In the genomic region with DNA sequence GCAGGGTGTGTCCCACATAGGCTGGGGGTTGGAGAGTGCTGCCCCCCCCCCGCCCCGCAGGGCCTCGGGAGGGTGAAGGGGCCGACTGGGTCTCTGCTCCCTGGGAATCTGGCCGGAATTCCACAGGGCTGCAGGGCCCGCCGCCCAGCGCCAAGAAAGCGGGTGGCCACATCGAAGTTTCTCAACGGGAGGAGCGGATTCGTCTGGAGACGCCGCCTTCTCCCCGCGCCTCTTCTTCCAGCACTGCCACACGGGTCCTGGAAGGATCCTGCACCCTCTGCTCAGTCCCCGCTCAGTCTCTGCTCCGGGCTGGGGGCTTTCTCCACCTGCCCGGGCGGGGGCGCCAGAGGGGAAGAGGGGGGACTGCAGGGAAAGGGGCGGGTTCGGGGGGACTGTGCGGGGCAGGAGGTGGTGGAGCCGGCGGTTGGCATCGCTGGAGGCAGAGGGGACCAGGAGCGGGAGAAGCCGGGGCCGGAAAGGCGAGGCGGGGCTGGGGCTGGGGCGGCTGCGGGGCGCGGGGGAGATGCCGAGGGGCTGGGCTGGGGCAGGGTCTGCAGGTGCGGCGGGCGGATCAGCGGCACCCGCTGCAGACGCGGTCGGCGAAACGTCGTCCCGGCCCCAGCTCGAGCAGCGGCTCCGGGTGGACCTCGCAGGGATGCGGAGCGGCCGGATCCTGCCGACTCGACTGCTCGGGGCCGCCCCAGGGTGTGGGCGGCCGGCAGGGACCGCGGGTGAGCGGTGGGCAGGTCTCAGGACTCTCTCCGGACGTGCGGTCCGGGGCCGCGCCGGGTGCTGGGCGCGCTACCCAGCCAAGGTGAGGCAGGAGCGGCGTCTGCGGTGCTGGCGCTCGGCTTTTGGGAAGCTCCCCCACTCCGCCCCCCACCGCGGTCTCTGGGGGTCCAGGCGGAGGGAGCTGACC, we compare ENCODE assay signal across 14 cellular contexts.
A peak's percentile ranks its signal among the peaks of the same experiment; 100 is the strongest.
DNase-seq lines count a peak whose midpoint lies in the region; TF ChIP-seq lines count a peak whose summit lies in the region.
"Had no signal": no experiment of that assay in that cellular context is flagged by ENCODE, and none has a peak within 500 bp of the region (broad histone marks: within the 10 kb centered on the region; RNA-seq: fewer than 3 reads in every experiment).

No MANE protein-coding gene starts in this region.

- TF ChIP-seq CTCF in suprapubic skin (IDR thresholded peaks at IDR 0.05): no peak
- TF ChIP-seq CTCF in PC-9 (conservative IDR thresholded peaks at IDR 0.05): no peak

- no peaks in the 10 kb centered on the region for H4K20me1 ChIP-seq in PC-9 (ENCODE audit: insufficient read depth)

- intact Hi-C loops in PC-9 (cut with micrococcal nuclease; ENCODE audit: unreplicated experiment): no loop called here

- H3K9me3 ChIP-seq in adipocyte (ENCODE audit: control insufficient read depth, low read length) (peaks cover 8% of the 10 kb centered on the region), iPS-18a (ENCODE audit: control insufficient read depth, low read depth, low read length) (peaks cover 8% of the 10 kb centered on the region), suprapubic skin (no peaks in the 10 kb centered on the region), PC-9 (ENCODE audit: insufficient read depth, low read depth) (no peaks in the 10 kb centered on the region)

- H3F3A ChIP-seq in PC-9 (ENCODE audit: insufficient read depth, low read depth): no peaks in the 10 kb centered on the region

- H3K4me3 ChIP-seq in adipocyte (ENCODE audit: low read length) (peak overlapping the region; percentile 37), iPS-18a (ENCODE audit: low read length) (peak overlapping the region; percentile 44), suprapubic skin (peak overlapping the region; percentile 28), PC-9 (no peak overlapping the region)
- H3K4me3 ChIP-seq: lung had no signal

- TF ChIP-seq EP300 in suprapubic skin (IDR thresholded peaks at IDR 0.05): no peak

- peaks cover 36% of the 10 kb centered on the region for H3K27me3 Mint-ChIP-seq in activated T-cell treated with anti-CD3 and anti-CD28 coated beads, Interleukin-2, amount 50 U/mL, for 24 hours

- CTCF ChIA-PET in PC-9 (lab: Charles Lee): no interaction called here

- no peaks in the 10 kb centered on the region for H3K36me3 Mint-ChIP-seq in activated T-cell treated with anti-CD3 and anti-CD28 coated beads, Interleukin-2, amount 50 U/mL, for 24 hours (ENCODE audit: low read depth)
- H3K36me3 Mint-ChIP-seq: activated naive CD8-positive, alpha-beta T cell treated with anti-CD3 and anti-CD28 coated beads for 36 hours had no signal

- H3K27me3 ChIP-seq in adipocyte (replicated peaks; ENCODE audit: control insufficient read depth, insufficient read depth, low read length): peaks cover 34% of the 10 kb centered on the region
- peaks cover 24% of the 10 kb centered on the region for H3K27me3 ChIP-seq in iPS-18a (ENCODE audit: control insufficient read depth, insufficient read depth, low read length)
- peaks cover 32% of the 10 kb centered on the region for H3K27me3 ChIP-seq in suprapubic skin
- no peaks in the 10 kb centered on the region for H3K27me3 ChIP-seq in PC-9 (ENCODE audit: insufficient read depth, low read depth)

- H3K9ac ChIP-seq in adipocyte (ENCODE audit: low read length): no peak overlapping the region
- H3K9ac ChIP-seq in iPS-18a (ENCODE audit: low read length): no peak overlapping the region

- H3K27ac ChIP-seq in iPS-18a (ENCODE audit: low read length): no peak overlapping the region
- H3K27ac ChIP-seq in suprapubic skin: no peak overlapping the region
- H3K27ac ChIP-seq in PC-9: no peak overlapping the region

- POLR2A ChIA-PET in PC-9 (lab: Charles Lee; ENCODE audit: unreplicated experiment): no interaction called here

- no peaks in the 10 kb centered on the region for H3K4me1 ChIP-seq in adipocyte (ENCODE audit: control insufficient read depth, insufficient read depth, low read length)
- no peaks in the 10 kb centered on the region for H3K4me1 ChIP-seq in iPS-18a (ENCODE audit: control insufficient read depth, low read depth, low read length)
- H3K4me1 ChIP-seq in suprapubic skin: peaks cover 12% of the 10 kb centered on the region
- H3K4me1 ChIP-seq in PC-9 (replicated peaks; ENCODE audit: insufficient read depth): no peaks in the 10 kb centered on the region

- H2AFZ ChIP-seq in PC-9: no peak overlapping the region

- no TSS peak for BruUV-seq in PC-9 (replicated peaks; lab: Mats Ljungman, UMichigan)

- TF ChIP-seq POLR2A in suprapubic skin (IDR thresholded peaks at IDR 0.05): no peak

- no peaks in the 10 kb centered on the region for H3K9me2 ChIP-seq in PC-9 (ENCODE audit: insufficient read depth)

- H3K9me3 Mint-ChIP-seq in activated T-cell treated with anti-CD3 and anti-CD28 coated beads, Interleukin-2, amount 50 U/mL, for 24 hours: peaks cover 2% of the 10 kb centered on the region
- H3K9me3 Mint-ChIP-seq: activated naive CD8-positive, alpha-beta T cell treated with anti-CD3 and anti-CD28 coated beads for 36 hours had no signal

- no peaks in the 10 kb centered on the region for H3K79me2 ChIP-seq in PC-9 (ENCODE audit: low read depth)

- DNase-seq in NCI-H345 (lab: John Stamatoyannopoulos, UW) (peak; percentile 5), NCI-H345 treated with DMSO at 0.1 percent for 48 hours (lab: John Stamatoyannopoulos, UW; ENCODE audit: unreplicated experiment) (no peak), adipocyte (ENCODE audit: low read depth) (peak; percentile 48), suprapubic skin (ENCODE audit: low spot score in 2 of 2) (no peak), PC-9 (no peak), LoVo (ENCODE audit: low spot score) (no peak)
- no peak for DNase-seq in activated T-cell treated with anti-CD3 and anti-CD28 coated beads, Interleukin-2, amount 50 U/mL, for 24 hours
- DNase-seq: activated CD4-positive, alpha-beta T cell treated with anti-CD3 and anti-CD28 coated beads, Interleukin-2, amount 50 U/mL, for 4 hours; activated naive CD8-positive, alpha-beta T cell treated with anti-CD3 and anti-CD28 coated beads for 36 hours; erythroblast; NCI-H2227 treated with DMSO at 0.1 percent for 48 hours had no signal

- 4% methylated on average over 31 of the region's 85 CpGs for WGBS in suprapubic skin

- no peak overlapping the region for H3K4me2 ChIP-seq in PC-9

- H3K36me3 ChIP-seq in adipocyte (ENCODE audit: control insufficient read depth, insufficient read depth, low read length, severe bottlenecking) (no peaks in the 10 kb centered on the region), iPS-18a (ENCODE audit: control insufficient read depth, low read depth, low read length) (no peaks in the 10 kb centered on the region), suprapubic skin (no peaks in the 10 kb centered on the region), PC-9 (ENCODE audit: low read depth) (no peaks in the 10 kb centered on the region)

- H3K4me1 Mint-ChIP-seq in activated T-cell treated with anti-CD3 and anti-CD28 coated beads, Interleukin-2, amount 50 U/mL, for 24 hours (ENCODE audit: low read depth): no peaks in the 10 kb centered on the region
- H3K4me1 Mint-ChIP-seq: activated naive CD8-positive, alpha-beta T cell treated with anti-CD3 and anti-CD28 coated beads for 36 hours; B cell had no signal

- no peak overlapping the region for H3K4me3 Mint-ChIP-seq in activated T-cell treated with anti-CD3 and anti-CD28 coated beads, Interleukin-2, amount 50 U/mL, for 24 hours
- H3K4me3 Mint-ChIP-seq: activated naive CD8-positive, alpha-beta T cell treated with anti-CD3 and anti-CD28 coated beads for 36 hours; B cell had no signal

- H3K27ac Mint-ChIP-seq in activated T-cell treated with anti-CD3 and anti-CD28 coated beads, Interleukin-2, amount 50 U/mL, for 24 hours: no peak overlapping the region
- H3K27ac Mint-ChIP-seq: activated naive CD8-positive, alpha-beta T cell treated with anti-CD3 and anti-CD28 coated beads for 36 hours; B cell had no signal

Comparison
In these comparisons a context has a peak if more than half of its experiments do, and no peak if none do; other contexts are left out.
1. DNase-seq: peak in NCI-H345 (single experiment) and adipocyte (single experiment); none in NCI-H345 treated with DMSO at 0.1 percent for 48 hours (single experiment), suprapubic skin (0 of 2), PC-9 (0 of 2), activated T-cell treated with anti-CD3 and anti-CD28 coated beads, Interleukin-2, amount 50 U/mL, for 24 hours (single experiment) and LoVo (single experiment).